ENCODE assay signal across 33 cellular contexts in the genomic region with DNA sequence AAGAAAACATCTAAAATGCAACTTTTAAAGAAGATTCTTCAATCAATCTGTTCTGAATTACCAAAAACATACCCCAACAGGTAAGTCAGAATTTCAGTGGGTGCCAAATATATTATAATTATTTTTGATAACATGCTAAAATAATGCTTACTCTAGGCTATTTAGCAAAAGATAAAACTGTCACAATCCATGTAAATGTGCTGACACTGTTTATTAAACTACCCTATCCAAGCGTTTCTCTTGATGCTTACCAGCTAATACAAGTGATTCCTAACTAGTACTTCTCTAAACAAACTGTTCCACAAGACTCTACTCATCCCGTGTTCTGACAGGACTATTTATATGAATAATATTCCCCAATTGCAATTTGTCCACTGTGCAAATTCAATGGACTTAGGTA.
"Had no signal": no experiment of that assay in that cellular context is flagged by ENCODE, and none has a peak within 500 bp of the region (broad histone marks: within the 10 kb centered on the region; RNA-seq: fewer than 3 reads in every experiment).

No MANE protein-coding gene starts in this region.

- H3K9me3 ChIP-seq: ascending aorta, body of pancreas, breast epithelium had no signal

- H3K36me3 ChIP-seq: adrenal gland, ascending aorta, brain microvascular endothelial cell, cardiac muscle cell had no signal

- ATAC-seq: activated naive CD4-positive, alpha-beta T cell treated with anti-CD3 and anti-CD28 coated beads, Interleukin-2, amount 50 U/mL, for 72 hours; activated naive CD8-positive, alpha-beta T cell treated with anti-CD3 and anti-CD28 coated beads, Interleukin-2, amount 50 U/mL, for 24 hours; activated T-cell treated with anti-CD3 and anti-CD28 coated beads, Interleukin-2, amount 50 U/mL, for 4 hours; activated T-cell treated with anti-CD3 and anti-CD28 coated beads, Interleukin-2, amount 50 U/mL, for 72 hours; activated T-helper 17 cell treated with anti-CD3 and anti-CD28 coated beads, Interleukin-2, amount 50 U/mL, for 72 hours; body of pancreas had no signal

- H3K4me1 ChIP-seq: ascending aorta, body of pancreas, breast epithelium had no signal

- H3K4me3 ChIP-seq: adrenal gland, ascending aorta, body of pancreas, breast epithelium, cardiac muscle cell had no signal

- H3K27ac ChIP-seq: adrenal gland, ascending aorta, body of pancreas, brain microvascular endothelial cell, breast epithelium, cardiac muscle cell had no signal

- FAIRE-seq: astrocyte, bronchial epithelial cell had no signal

- H3K27me3 ChIP-seq: adrenal gland, ascending aorta, body of pancreas, brain microvascular endothelial cell, breast epithelium had no signal

- DNase-seq: activated effector memory CD4-positive, alpha-beta T cell treated with anti-CD3 and anti-CD28 coated beads, Interleukin-2, amount 50 U/mL, for 16 hours; activated effector memory CD4-positive, alpha-beta T cell treated with Interleukin-2 at 50 U/mL for 16 hours; activated gamma-delta T cell; activated gamma-delta T cell treated with Interleukin-2 at 50 U/mL for 16 hours; activated naive CD4-positive, alpha-beta T cell; activated naive CD4-positive, alpha-beta T cell treated with anti-CD3 and anti-CD28 coated beads for 36 hours; activated naive CD4-positive, alpha-beta T cell treated with anti-CD3 and anti-CD28 coated beads, Interleukin-2, amount 10 ng/mL, durations not matched to agents 7 days and 5 days; activated naive CD4-positive, alpha-beta T cell treated with anti-CD3 and anti-CD28 coated beads, Interleukin-2, amount 50 U/mL, for 16 hours; activated naive CD4-positive, alpha-beta T cell treated with Interleukin-2 at 50 U/mL for 16 hours; activated naive CD8-positive, alpha-beta T cell treated with anti-CD3 and anti-CD28 coated beads for 36 hours; activated naive CD8-positive, alpha-beta T cell treated with anti-CD3 and anti-CD28 coated beads, Interleukin-2, amount 10 ng/mL, durations not matched to agents 7 days and 5 days; activated naive CD8-positive, alpha-beta T cell treated with anti-CD3 and anti-CD28 coated beads, Interleukin-2, amount 50 U/mL, for 24 hours; activated T-cell treated with anti-CD3 and anti-CD28 coated beads, Interleukin-2, amount 50 U/mL, for 24 hours; activated T-cell treated with anti-CD3 and anti-CD28 coated beads, Interleukin-2, amount 50 U/mL, for 4 hours; activated T-cell treated with anti-CD3 and anti-CD28 coated beads, Interleukin-2, amount 50 U/mL, for 48 hours; activated T-cell treated with anti-CD3 and anti-CD28 coated beads, Interleukin-2, amount 50 U/mL, for 72 hours; adrenal gland; amniotic stem cell; amygdala; anterior cingulate cortex; aorta; body of pancreas; brain microvascular endothelial cell; caudate nucleus; central memory CD4-positive, alpha-beta T cell; cerebellar nuclear complex had no signal
